ENCODE assay signal across 25 cellular contexts in genomic region chr7:118907911-118908527, GRCh38.
DNase-seq lines count a peak whose midpoint lies in the region; ATAC-seq, FAIRE-seq and TF ChIP-seq lines count a peak whose summit lies in the region.
"Had no signal": no experiment of that assay in that cellular context is flagged by ENCODE, and none has a peak within 500 bp of the region (broad histone marks: within the 10 kb centered on the region; RNA-seq: fewer than 3 reads in every experiment).

No MANE protein-coding gene starts in this region.

- H4K8ac ChIP-seq in IMR-90 (ENCODE audit: low read depth in 2 of 2, low read length in 2 of 2) (no peak overlapping the region), H1 (ENCODE audit: extremely low read depth, insufficient read depth, low read length) (no peak overlapping the region)

- no peak overlapping the region for H2BK120ac ChIP-seq in IMR-90 (ENCODE audit: low read depth, low read length)
- H2BK120ac ChIP-seq in H1 (replicated peaks; ENCODE audit: low read depth, low read length), result no peak overlapping the region

- dilution Hi-C loops in IMR-90 (cut with HindIII; ENCODE audit: low sequenced_read_pairs, unreplicated experiment), result no loop called here

- H4K91ac ChIP-seq in IMR-90 (ENCODE audit: insufficient read depth, low read depth, low read length) (no peak overlapping the region), H1 (replicated peaks; ENCODE audit: insufficient read length, low read length) (no peak overlapping the region)

- no peak overlapping the region for H2BK5ac ChIP-seq in IMR-90 (ENCODE audit: low read depth, low read length, poor library complexity, severe bottlenecking)
- no peak overlapping the region for H2BK5ac ChIP-seq in H1 (ENCODE audit: low read depth, low read length)

- no peaks in the 10 kb centered on the region for H3K23me2 ChIP-seq in H1 (ENCODE audit: low read depth, low read length)

- H3K36me3 ChIP-seq in HepG2 (replicated peaks in 1 of 2; ENCODE audit: control insufficient read depth in 1 of 2, insufficient read depth in 2 of 2, low read length in 2 of 2), result no peaks in the 10 kb centered on the region
- H3K36me3 ChIP-seq in right lobe of liver, result no peaks in the 10 kb centered on the region
- H3K36me3 ChIP-seq in IMR-90 (ENCODE audit: control insufficient read depth, insufficient read depth, low read length), result no peaks in the 10 kb centered on the region
- no peaks in the 10 kb centered on the region for H3K36me3 ChIP-seq in H1 (ENCODE audit: control insufficient read depth in 2 of 4, insufficient read depth in 4 of 4, low read length in 3 of 4)
- no peaks in the 10 kb centered on the region for H3K36me3 ChIP-seq in GM23338 (ENCODE audit: insufficient read depth)
- H3K36me3 ChIP-seq: BLaER1 treated with 17β-estradiol and CSF1 and Interleukin-3, amounts not matched to agents 10 nM and 100 nM had no signal

- H3K27ac ChIP-seq in HepG2 (ENCODE audit: extremely low read length, insufficient read depth, low read length) (no peak overlapping the region), right lobe of liver (no peak overlapping the region), IMR-90 (ENCODE audit: insufficient read depth, low read length) (no peak overlapping the region), H1 (ENCODE audit: low read depth, low read length) (no peak overlapping the region), GM23338 (ENCODE audit: low read depth) (no peak overlapping the region)
- H3K27ac ChIP-seq: BLaER1 treated with 17β-estradiol and CSF1 and Interleukin-3, amounts not matched to agents 10 nM and 100 nM; C4-2B had no signal

- H3K56ac ChIP-seq in IMR-90 (ENCODE audit: extremely low read depth, insufficient read depth, low read length) (no peak overlapping the region), H1 (replicated peaks; ENCODE audit: insufficient read length, low read depth, low read length) (no peak overlapping the region)

- no peaks in the 10 kb centered on the region for H3K9me1 ChIP-seq in IMR-90 (ENCODE audit: insufficient read depth, low read length)

- H2BK20ac ChIP-seq in IMR-90 (ENCODE audit: low read depth, low read length) (no peak overlapping the region), H1 (ENCODE audit: low read length) (no peak overlapping the region)

- H3K4me3 ChIP-seq in HepG2 (replicated peaks in 1 of 3; ENCODE audit: insufficient read depth in 1 of 3, low read depth in 2 of 3, low read length in 3 of 3) (no peak overlapping the region), right lobe of liver (no peak overlapping the region), IMR-90 (ENCODE audit: insufficient read depth, low read depth, low read length) (no peak overlapping the region), H1 (ENCODE audit: extremely low read depth in 1 of 4, insufficient read depth in 2 of 4, low read depth in 3 of 4, low read length in 4 of 4) (no peak overlapping the region), GM23338 (no peak overlapping the region)
- H3K4me3 ChIP-seq: BLaER1 treated with 17β-estradiol and CSF1 and Interleukin-3, amounts not matched to agents 10 nM and 100 nM; GM12878 had no signal

- TF ChIP-seq POLR2A in HepG2 (IDR thresholded peaks at IDR 0.05; ENCODE audit: insufficient read depth in 1 of 2, low read depth in 2 of 2, low read length in 2 of 2) (no peak), right lobe of liver (IDR thresholded peaks at IDR 0.05) (no peak), IMR-90 (IDR thresholded peaks at IDR 0.05; ENCODE audit: low read depth, low read length) (no peak), H1 (IDR thresholded peaks at IDR 0.05; ENCODE audit: control extremely low read depth in 1 of 2, low read depth in 2 of 2, low read length in 2 of 2) (no peak)

- H3K18ac ChIP-seq in IMR-90 (ENCODE audit: low read depth, low read length) (no peak overlapping the region), H1 (ENCODE audit: extremely low read depth, low read length) (no peak overlapping the region)

- FAIRE-seq in HepG2 (lab: Jason Lieb, UNC) (no peak), H1 (lab: Jason Lieb, UNC) (no peak)
- FAIRE-seq: D721Med, GM12878, GM12892, GM18507 had no signal

- no peak overlapping the region for H3K27ac Mint-ChIP-seq in GM23338
- H3K27ac Mint-ChIP-seq: B cell; CD4-positive, alpha-beta T cell; CD8-positive, alpha-beta T cell had no signal

- no peak for TF ChIP-seq CTCF in HepG2 (CRISPR knock-in tag; IDR thresholded peaks at IDR 0.05)
- no peak for TF ChIP-seq CTCF in right lobe of liver (IDR thresholded peaks at IDR 0.05)
- TF ChIP-seq CTCF in IMR-90 (conservative IDR thresholded peaks at IDR 0.05; ENCODE audit: low read depth, low read length), result no peak
- no peak for TF ChIP-seq CTCF in H1 (IDR thresholded peaks at IDR 0.05; ENCODE audit: control extremely low read depth in 1 of 3, insufficient read depth in 1 of 3, low read depth in 1 of 3, low read length in 3 of 3)
- TF ChIP-seq CTCF in GM23338 (conservative IDR thresholded peaks at IDR 0.05; ENCODE audit: low read depth in 2 of 2), result no peak

- H3K27me3 ChIP-seq in HepG2 (ENCODE audit: control insufficient read depth in 1 of 2, insufficient read depth in 2 of 2, low read length in 2 of 2), result no peaks in the 10 kb centered on the region
- H3K27me3 ChIP-seq in right lobe of liver, result no peaks in the 10 kb centered on the region
- H3K27me3 ChIP-seq in IMR-90 (ENCODE audit: control insufficient read depth, insufficient read depth, low read length), result no peaks in the 10 kb centered on the region
- no peaks in the 10 kb centered on the region; a peak in 1 of 7 replicates for H3K27me3 ChIP-seq in H1 (replicated peaks in 1 of 4; ENCODE audit: control insufficient read depth in 3 of 4, extremely low read depth in 1 of 4, insufficient read depth in 3 of 4, low read length in 3 of 4)
- no peaks in the 10 kb centered on the region for H3K27me3 ChIP-seq in GM23338 (ENCODE audit: insufficient read depth)
- H3K27me3 ChIP-seq: BLaER1 treated with 17β-estradiol and CSF1 and Interleukin-3, amounts not matched to agents 10 nM and 100 nM had no signal

- H2AFZ ChIP-seq in HepG2 (ENCODE audit: low read length), result no peak overlapping the region
- H2AFZ ChIP-seq in IMR-90 (replicated peaks; ENCODE audit: low read length, poor library complexity), result no peak overlapping the region
- no peak overlapping the region for H2AFZ ChIP-seq in H1 (ENCODE audit: low read length)
- no peak overlapping the region for H2AFZ ChIP-seq in GM23338

- H3K4me1 ChIP-seq in HepG2 (ENCODE audit: insufficient read depth, low read length) (no peaks in the 10 kb centered on the region), right lobe of liver (no peaks in the 10 kb centered on the region), IMR-90 (ENCODE audit: control insufficient read depth, insufficient read depth, low read length) (no peaks in the 10 kb centered on the region), H1 (replicated peaks in 1 of 4; ENCODE audit: control insufficient read depth in 3 of 4, insufficient read depth in 4 of 4, low read length in 3 of 4) (no peaks in the 10 kb centered on the region), GM23338 (ENCODE audit: insufficient read depth) (peaks cover 6% of the 10 kb centered on the region; the same call in 1 of the 2 replicates)
- H3K4me1 ChIP-seq: BLaER1 treated with 17β-estradiol and CSF1 and Interleukin-3, amounts not matched to agents 10 nM and 100 nM; Caco-2 had no signal

- BruUV-seq in HepG2 (replicated peaks; lab: Mats Ljungman, UMichigan), result no TSS peak
- no TSS peak for BruUV-seq in IMR-90 (replicated peaks; lab: Mats Ljungman, UMichigan)

- peaks cover 14% of the 10 kb centered on the region for H3K4me1 Mint-ChIP-seq in GM23338
- H3K4me1 Mint-ChIP-seq: B cell had no signal

- 15% methylated on average over 8 of the region's 8 CpGs for WGBS in HepG2 (ENCODE audit: low lambda C conversion rate)
- WGBS in right lobe of liver (ENCODE audit: insufficient coverage, low coverage, low lambda C conversion rate, missing lambda C conversion rate), result 72% methylated on average over 8 of the region's 8 CpGs
- WGBS in IMR-90 (ENCODE audit: extremely low coverage in 2 of 2, insufficient read length in 1 of 2), 2 experiments, result no CpG with 5 or more reads among the region's 8 CpGs
- whole genome bisulfite sequencing in H1 (ENCODE audit: extremely low coverage in 1 of 2, insufficient coverage in 1 of 2, insufficient read length in 1 of 2, insufficient replicate concordance in 2 of 2, low coverage in 1 of 2, low lambda C conversion rate in 2 of 2, missing lambda C conversion rate in 1 of 2), 2 experiments, result 94% methylated on average over 8 of the region's 8 CpGs; no CpG with 5 or more reads in 1 of the 2 experiments

- no peaks in the 10 kb centered on the region for H3K9me3 ChIP-seq in HepG2 (ENCODE audit: low read length)
- H3K9me3 ChIP-seq in right lobe of liver, result no peaks in the 10 kb centered on the region
- no peaks in the 10 kb centered on the region for H3K9me3 ChIP-seq in IMR-90 (ENCODE audit: control insufficient read depth, insufficient read depth, low read length)
- no peaks in the 10 kb centered on the region for H3K9me3 ChIP-seq in H1 (ENCODE audit: insufficient read depth in 2 of 2, low read depth in 1 of 2, low read length in 1 of 2)
- H3K9me3 ChIP-seq: BLaER1 treated with 17β-estradiol and CSF1 and Interleukin-3, amounts not matched to agents 10 nM and 100 nM; Caco-2 had no signal

- H3K27me3 Mint-ChIP-seq in GM23338 (ENCODE audit: insufficient read depth, low read depth, poor library complexity), result no peaks in the 10 kb centered on the region
- H3K27me3 Mint-ChIP-seq: B cell; CD4-positive, alpha-beta T cell had no signal

- H2BK12ac ChIP-seq in H1 (ENCODE audit: low read depth, low read length), result no peak overlapping the region

- no peaks in the 10 kb centered on the region for H3K9me2 ChIP-seq in GM23338 (ENCODE audit: insufficient read depth)

- ATAC-seq in HepG2 (no peak), right lobe of liver (no peak), IMR-90 (ENCODE audit: low read depth) (no peak), GM23338 (no peak)
- ATAC-seq: CD8-positive, alpha-beta T cell; GM12878 had no signal

- no peak overlapping the region for H3K14ac ChIP-seq in IMR-90 (replicated peaks; ENCODE audit: low read depth, low read length)
- no peak overlapping the region for H3K14ac ChIP-seq in H1 (ENCODE audit: insufficient read length)

- no peak overlapping the region for H2AK9ac ChIP-seq in IMR-90 (replicated peaks; ENCODE audit: low read depth, low read length, poor library complexity)

- H4K5ac ChIP-seq in IMR-90 (ENCODE audit: low read depth, low read length), result no peak overlapping the region
- no peak overlapping the region for H4K5ac ChIP-seq in H1 (ENCODE audit: insufficient read length, low read depth, low read length)

- POLR2A ChIA-PET in HepG2 (lab: Yijun Ruan, JAX) (no interaction called here), IMR-90 (lab: Charles Lee; ENCODE audit: unreplicated experiment) (no interaction called here), H1 (lab: Charles Lee; ENCODE audit: partially characterized antibody) (no interaction called here)

- H4K20me1 ChIP-seq in HepG2 (ENCODE audit: insufficient read depth, low read length), result no peaks in the 10 kb centered on the region
- H4K20me1 ChIP-seq in IMR-90 (ENCODE audit: insufficient read depth, low read length), result no peaks in the 10 kb centered on the region
- H4K20me1 ChIP-seq in H1 (replicated peaks in 1 of 2; ENCODE audit: control insufficient read depth in 1 of 2, insufficient read depth in 2 of 2, low read length in 2 of 2), result no peaks in the 10 kb centered on the region
- H4K20me1 ChIP-seq in GM23338 (replicated peaks; ENCODE audit: insufficient read depth), result no peaks in the 10 kb centered on the region
- H4K20me1 ChIP-seq: BLaER1 treated with 17β-estradiol and CSF1 and Interleukin-3, amounts not matched to agents 10 nM and 100 nM had no signal

- in situ Hi-C loops in HepG2 (cut with HindIII; ENCODE audit: extremely low pct_ligation_motif_present, low pct_unique_long_range_greater_than_20kb) (no loop called here), IMR-90 (cut with MboI; ENCODE audit: low sequenced_read_pairs) (no loop called here)

- no peak overlapping the region for H3K4me3 Mint-ChIP-seq in GM23338
- H3K4me3 Mint-ChIP-seq: B cell; CD4-positive, alpha-beta T cell; CD8-positive, alpha-beta T cell had no signal

- H3K9ac ChIP-seq in HepG2 (ENCODE audit: insufficient read depth, low read depth, low read length) (no peak overlapping the region), IMR-90 (ENCODE audit: low read depth, low read length) (no peak overlapping the region), H1 (replicated peaks in 1 of 4; ENCODE audit: extremely low read depth in 1 of 4, low read depth in 3 of 4, low read length in 3 of 4) (no peak overlapping the region)
- H3K9ac ChIP-seq: BLaER1 treated with 17β-estradiol and CSF1 and Interleukin-3, amounts not matched to agents 10 nM and 100 nM had no signal

- no peaks in the 10 kb centered on the region for H3K79me2 ChIP-seq in HepG2 (ENCODE audit: insufficient read depth, low read length)
- no peaks in the 10 kb centered on the region for H3K79me2 ChIP-seq in H1 (ENCODE audit: control insufficient read depth in 1 of 2, insufficient read depth in 2 of 2, low read length in 2 of 2)
- H3K79me2 ChIP-seq in GM23338 (replicated peaks; ENCODE audit: insufficient read depth), result no peaks in the 10 kb centered on the region

- H3K4me2 ChIP-seq in HepG2 (ENCODE audit: low read depth, low read length) (no peak overlapping the region), IMR-90 (ENCODE audit: low read depth, low read length) (no peak overlapping the region), H1 (ENCODE audit: insufficient read depth in 1 of 2, low read depth in 2 of 2, low read length in 2 of 2) (no peak overlapping the region), GM23338 (no peak overlapping the region)
- H3K4me2 ChIP-seq: BLaER1 treated with 17β-estradiol and CSF1 and Interleukin-3, amounts not matched to agents 10 nM and 100 nM had no signal

- H3K36me3 Mint-ChIP-seq in GM23338 (ENCODE audit: low read depth), result no peaks in the 10 kb centered on the region
- H3K36me3 Mint-ChIP-seq: CD8-positive, alpha-beta T cell had no signal

- H3K4ac ChIP-seq in IMR-90 (ENCODE audit: low read depth, low read length) (no peak overlapping the region), H1 (replicated peaks; ENCODE audit: insufficient read length, low read depth, low read length) (no peak overlapping the region)

- no peaks in the 10 kb centered on the region for H3K9me3 Mint-ChIP-seq in GM23338

- H2AK5ac ChIP-seq in IMR-90 (ENCODE audit: low read depth, low read length) (no peak overlapping the region), H1 (ENCODE audit: low read depth, low read length) (no peak overlapping the region)

- intact Hi-C loops in HepG2 (cut with micrococcal nuclease; ENCODE audit: unreplicated experiment), result no loop called here
- intact Hi-C loops in right lobe of liver (cut with DNase I), result no loop called here
- intact Hi-C loops in IMR-90 (cut with micrococcal nuclease), result no loop called here

- no peak overlapping the region for H2BK15ac ChIP-seq in IMR-90 (ENCODE audit: low read depth, low read length)
- H2BK15ac ChIP-seq in H1 (ENCODE audit: low read length), result no peak overlapping the region

- no peaks in the 10 kb centered on the region for H3F3A ChIP-seq in GM23338 (replicated peaks; ENCODE audit: low read depth)

- DNase-seq in HepG2 (ENCODE audit: low spot score), result no peak
- no peak for DNase-seq in right lobe of liver
- no peak for DNase-seq in IMR-90
- no peak for DNase-seq in H1 (ENCODE audit: low read depth in 1 of 2, low spot score in 2 of 2)
- no peak for DNase-seq in NCI-H2029 treated with DMSO at 0.1 percent for 48 hours (lab: John Stamatoyannopoulos, UW)
- DNase-seq in GM23338 (ENCODE audit: low spot score), result no peak
- DNase-seq in DMS153 (lab: John Stamatoyannopoulos, UW), result no peak
- DNase-seq: 8988T; AML-193; Caco-2; Calu3; CD4-positive, alpha-beta T cell; CD8-positive, alpha-beta T cell; DMS53; DMS79; DND-41; EL; GDM1 had no signal

- no peak overlapping the region for H3K23ac ChIP-seq in IMR-90 (ENCODE audit: low read depth, low read length)
- H3K23ac ChIP-seq in H1 (ENCODE audit: insufficient read length), result no peak overlapping the region

- no peaks in the 10 kb centered on the region for H3K79me1 ChIP-seq in IMR-90 (ENCODE audit: low read depth in 1 of 2, low read length in 2 of 2)
- H3K79me1 ChIP-seq in H1 (ENCODE audit: low read depth, low read length), result no peaks in the 10 kb centered on the region

- TF ChIP-seq RAD21 in HepG2 (CRISPR knock-in tag; IDR thresholded peaks at IDR 0.05), result no peak
- no peak for TF ChIP-seq RAD21 in IMR-90 (IDR thresholded peaks at IDR 0.05; ENCODE audit: low read length)
- no peak for TF ChIP-seq RAD21 in H1 (IDR thresholded peaks at IDR 0.05 in 1 of 2, conservative IDR thresholded peaks at IDR 0.05 in 1 of 2; ENCODE audit: low read depth in 2 of 2, low read length in 2 of 2)

- CTCF ChIA-PET in HepG2 (lab: Yijun Ruan, JAX; ENCODE audit: low intra/inter-chr PET ratio, low total read pairs), result no interaction called here
- CTCF ChIA-PET in IMR-90 (lab: Yijun Ruan, JAX), result no interaction called here
- CTCF ChIA-PET in H1 (lab: Charles Lee; ENCODE audit: partially characterized antibody), result interaction anchor here (1.1 kb wide), 1 partner anchor 10 kb away, joined by 3 read pairs; no protein-coding TSS in a partner anchor

- no peak for TF ChIP-seq EP300 in HepG2 (IDR thresholded peaks at IDR 0.05; ENCODE audit: low read depth in 2 of 2, low read length in 2 of 2)
- no peak for TF ChIP-seq EP300 in HepG2 (CRISPR knock-in tag; IDR thresholded peaks at IDR 0.05; ENCODE audit: borderline replicate concordance)
- no peak for TF ChIP-seq EP300 in H1 (IDR thresholded peaks at IDR 0.05; ENCODE audit: borderline replicate concordance in 1 of 2, low read depth in 2 of 2, low read length in 2 of 2)

Comparison
In these comparisons a context has a peak if more than half of its experiments do, and no peak if none do; other contexts are left out.
1. Of the 41 proteins assayed by ChIP-seq in both HepG2 and H1: peak only in HepG2: none; only in H1: none; in both: CEBPB; in neither: 39; mixed calls (peak in some experiments, not most) for 1.